Comparison of ENCODE assay signal across 8 cellular contexts in genomic region chr1:23867953-23868847, GRCh38. TPM values are rescaled to one million over a fixed set of nuclear protein-coding genes. Genes with fewer than 3 reads are reported as not detected.
DNase-seq lines count a peak whose midpoint lies in the region; ATAC-seq and TF ChIP-seq lines count a peak whose summit lies in the region.

TSS of gene FUCA1 (minus strand) at chr1:23868290. CDS start at chr1:23868286, 4 bp downstream.

- H3K27ac ChIP-seq in PC-3 (ENCODE audit: low read length) (no peak within 1 kb of the TSS), esophagus muscularis mucosa (replicated peaks in 1 of 4) (peak within 1 kb of the TSS; percentile 57 to 82 (median 77)), muscle layer of duodenum (ENCODE audit: low read length) (peak within 1 kb of the TSS; percentile 34)

- H3K27ac Mint-ChIP-seq in IgD-negative memory B cell = peak within 1 kb of the TSS; percentile 79 to 94 (median 87)

- no TSS peak for BruUV-seq in PC-3 (replicated peaks; lab: Mats Ljungman, UMichigan)

- peak within 1 kb of the TSS; percentile 69 for H3K9ac ChIP-seq in PC-3 (ENCODE audit: low read length)

- peak within 1 kb of the TSS; percentile 94 for H3K4me2 ChIP-seq in PC-3 (ENCODE audit: low read length)

- H3K9me3 ChIP-seq in PC-3 (ENCODE audit: low read length) (no peaks in the 10 kb centered on the region), esophagus muscularis mucosa (no peaks in the 10 kb centered on the region), muscle layer of duodenum (ENCODE audit: control insufficient read depth in 1 of 2, low read length in 2 of 2) (no peaks in the 10 kb centered on the region)

- H3K36me3 Mint-ChIP-seq in IgD-negative memory B cell = peaks cover 7% of the 10 kb centered on the region
- no peaks in the 10 kb centered on the region for H3K36me3 Mint-ChIP-seq in activated T-cell treated with anti-CD3 and anti-CD28 coated beads, Interleukin-2, amount 50 U/mL, for 4 hours (ENCODE audit: insufficient read depth)

- intact Hi-C loops in PC-3 (cut with micrococcal nuclease) (loop anchor here (1.0 to 5.0 kb wide), 4 partner anchors 41 to 99 kb away; partner anchors contain the start of gene HMGCL), esophagus muscularis mucosa (cut with DNase I) (loop anchor here (5.0 kb wide), 3 partner anchors 56 to 159 kb away; partner anchors contain the start of gene PITHD1)

- no peak for TF ChIP-seq EP300 in esophagus muscularis mucosa (IDR thresholded peaks at IDR 0.05)

- no peaks in the 10 kb centered on the region for H3K9me2 ChIP-seq in PC-3 (replicated peaks; ENCODE audit: low read length)

- no peaks in the 10 kb centered on the region for H3F3A ChIP-seq in PC-3 (ENCODE audit: low read length, unreplicated experiment)

- peak within 1 kb of the TSS; percentile 85 to 92 (median 90) for H3K4me3 Mint-ChIP-seq in IgD-negative memory B cell
- H3K4me3 Mint-ChIP-seq in activated T-cell treated with anti-CD3 and anti-CD28 coated beads, Interleukin-2, amount 50 U/mL, for 4 hours = peak within 1 kb of the TSS; percentile 84

- H4K20me1 ChIP-seq in PC-3 (ENCODE audit: low read length) = no peaks in the 10 kb centered on the region

- POLR2A ChIA-PET in PC-3 (lab: Charles Lee; ENCODE audit: unreplicated experiment) = no interaction called here

- H3K27me3 Mint-ChIP-seq in IgD-negative memory B cell = no peaks in the 10 kb centered on the region
- no peaks in the 10 kb centered on the region for H3K27me3 Mint-ChIP-seq in activated T-cell treated with anti-CD3 and anti-CD28 coated beads, Interleukin-2, amount 50 U/mL, for 4 hours (ENCODE audit: low read depth)

- no peaks in the 10 kb centered on the region for H3K9me3 Mint-ChIP-seq in IgD-negative memory B cell
- no peaks in the 10 kb centered on the region for H3K9me3 Mint-ChIP-seq in activated T-cell treated with anti-CD3 and anti-CD28 coated beads, Interleukin-2, amount 50 U/mL, for 4 hours

- ATAC-seq in GM21528 (IDR thresholded peaks at IDR 0.05; ENCODE audit: low FRiP score, unreplicated experiment) = peak; percentile 87
- peak; percentile 90 for ATAC-seq in PC-3
- peak; percentile 99 to 100 for ATAC-seq in activated T-cell treated with anti-CD3 and anti-CD28 coated beads, Interleukin-2, amount 50 U/mL, for 4 hours

- H3K4me1 ChIP-seq in PC-3 (ENCODE audit: insufficient read depth, low read length) (peaks cover 35% of the 10 kb centered on the region), esophagus muscularis mucosa (peaks cover 17 to 34% (median 22%) of the 10 kb centered on the region in 4 donors), muscle layer of duodenum (ENCODE audit: control insufficient read depth in 1 of 2, insufficient read depth in 2 of 2, low read length in 2 of 2) (peaks cover 0 to 9% of the 10 kb centered on the region in 2 donors)

- peak within 1 kb of the TSS; percentile 96 for H2AFZ ChIP-seq in PC-3 (ENCODE audit: low read length)

- TF ChIP-seq POLR2A in esophagus muscularis mucosa (IDR thresholded peaks at IDR 0.05; ENCODE audit: low read depth) = peak; percentile 66

- CTCF ChIA-PET in PC-3 (lab: Charles Lee) = interaction anchor here (1.0 kb wide), 1 partner anchor 48 kb away, joined by 8 read pairs; no protein-coding TSS in a partner anchor

- peaks cover 16% of the 10 kb centered on the region for H3K79me2 ChIP-seq in PC-3 (ENCODE audit: low read length)

- TF ChIP-seq CTCF in PC-3 (conservative IDR thresholded peaks at IDR 0.05; ENCODE audit: low read depth, low read length) (peak; percentile 84), esophagus muscularis mucosa (IDR thresholded peaks at IDR 0.05) (peak; percentile 94 to 96 (median 96))

- H3K4me1 Mint-ChIP-seq in IgD-negative memory B cell = peaks cover 24 to 29% (median 25%) of the 10 kb centered on the region in 3 donors
- peaks cover 21% of the 10 kb centered on the region for H3K4me1 Mint-ChIP-seq in activated T-cell treated with anti-CD3 and anti-CD28 coated beads, Interleukin-2, amount 50 U/mL, for 4 hours (ENCODE audit: low read depth)

- H3K36me3 ChIP-seq in PC-3 (ENCODE audit: low read depth, low read length) (peaks cover 3% of the 10 kb centered on the region; the same call in 1 of the 2 replicates), esophagus muscularis mucosa (peaks cover 0 to 22% (median 14%) of the 10 kb centered on the region in 4 donors), muscle layer of duodenum (ENCODE audit: control insufficient read depth in 1 of 2, insufficient read depth in 2 of 2, low read length in 2 of 2) (peaks cover 2 to 7% of the 10 kb centered on the region in 2 donors)

- DNase-seq in DMS153 treated with DMSO at 0.1 percent for 48 hours (lab: John Stamatoyannopoulos, UW; ENCODE audit: unreplicated experiment) (peak; percentile 93), PC-3 (peak; percentile 98), esophagus muscularis mucosa (ENCODE audit: extremely low spot score) (peak; percentile 98)
- DNase-seq in activated T-cell treated with anti-CD3 and anti-CD28 coated beads, Interleukin-2, amount 50 U/mL, for 4 hours = peak; percentile 94
- DNase-seq in stimulated activated CD8-positive, alpha-beta memory T cell treated with anti-CD3 and anti-CD28 coated beads, Interleukin-7, amount 100 ng/mL, for 4 hours (ENCODE audit: low read depth in 2 of 2) = peak; percentile 91 to 93

- H3K4me3 ChIP-seq in PC-3 (ENCODE audit: low read length) (peak within 1 kb of the TSS; percentile 82), esophagus muscularis mucosa (peak within 1 kb of the TSS; percentile 72 to 92 (median 86)), muscle layer of duodenum (ENCODE audit: low read depth in 1 of 2, low read length in 2 of 2) (peak within 1 kb of the TSS; percentile 74 to 91)

- 4% methylated on average over 39 of the region's 81 CpGs for whole genome bisulfite sequencing in esophagus muscularis mucosa

- no peaks in the 10 kb centered on the region for H3K27me3 ChIP-seq in PC-3 (ENCODE audit: low read length)
- no peaks in the 10 kb centered on the region for H3K27me3 ChIP-seq in esophagus muscularis mucosa
- H3K27me3 ChIP-seq in muscle layer of duodenum (ENCODE audit: low read depth, low read length) = no peaks in the 10 kb centered on the region

RNA-seq across cellular contexts. Expression of gene FUCA1, which starts in this region (rescaled TPM):
- 14.7 TPM for polyA plus RNA-seq in IgD-negative memory B cell
- 20.3 and 23.4 TPM in 2 replicates for total RNA-seq in PC-3 (2014; rRNA removed)
- 1 to 10 TPM; 4.8 to 6.0 (median 5.5) TPM for total RNA-seq in activated T-cell treated with anti-CD3 and anti-CD28 coated beads, Interleukin-2, amount 50 U/mL, for 4 hours
- 10 to 100 TPM; 20.0 to 25.9 (median 25.2) TPM for total RNA-seq in esophagus muscularis mucosa
